ENCODE assay signal across 1 cellular context in the genomic region with DNA sequence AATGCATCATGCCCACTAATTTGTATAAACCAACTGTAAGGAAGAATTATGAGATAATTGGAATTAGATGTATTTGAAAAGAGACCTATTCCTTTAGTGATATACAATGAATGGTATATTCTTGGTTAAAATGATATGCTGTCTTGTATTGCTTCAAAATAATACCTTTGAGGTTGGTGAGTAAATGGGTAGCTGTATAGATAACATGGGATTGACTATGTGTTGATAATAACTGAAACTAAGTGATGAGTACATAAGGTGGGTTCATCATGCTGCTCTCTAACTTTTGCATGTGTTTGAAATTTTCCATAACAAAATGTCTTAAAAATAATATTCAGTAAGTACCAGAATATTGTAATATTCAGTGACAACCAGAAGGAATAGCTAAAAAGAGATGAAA.
TF ChIP-seq lines count a peak whose summit lies in the region.

No MANE protein-coding gene starts in this region.

TF ChIP-seq in A549, 52 proteins besides CTCF, POLR2A, EP300 and RAD21 (continued from another document):
- no peak for TF ChIP-seq KDM1A (IDR thresholded peaks at IDR 0.05; ENCODE audit: low read depth)
- no peak for TF ChIP-seq JUNB (IDR thresholded peaks at IDR 0.05)
- TF ChIP-seq JUN (IDR thresholded peaks at IDR 0.05), result no peak
- TF ChIP-seq FOSB (CRISPR knock-in tag; IDR thresholded peaks at IDR 0.05), result no peak
- TF ChIP-seq GATA3 (IDR thresholded peaks at IDR 0.05; ENCODE audit: borderline replicate concordance), result no peak
